Comparison of ENCODE assay signal across 29 cellular contexts in the genomic region with DNA sequence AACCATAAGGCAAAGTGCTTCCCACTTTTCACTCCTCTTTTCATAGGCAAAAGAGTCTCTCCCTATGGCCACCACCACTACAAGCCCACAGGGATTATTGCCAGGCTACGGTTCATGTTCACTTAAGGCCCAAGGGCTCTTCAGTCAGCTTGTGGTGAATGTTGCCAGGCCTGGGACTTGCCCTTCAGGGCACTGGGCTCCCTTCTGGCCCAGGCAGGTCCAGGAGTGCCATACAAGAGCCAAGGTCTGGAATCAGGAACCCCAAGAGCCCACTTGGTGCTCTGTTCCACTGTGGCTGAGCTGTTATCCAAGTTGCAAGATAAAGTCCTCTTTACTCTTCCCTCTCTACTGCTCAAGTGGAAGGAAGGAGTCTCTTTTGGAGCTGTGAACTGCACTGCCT.
"Had no signal": no experiment of that assay in that cellular context is flagged by ENCODE, and none has a peak within 500 bp of the region (broad histone marks: within the 10 kb centered on the region; RNA-seq: fewer than 3 reads in every experiment).

No MANE protein-coding gene starts in this region.

- H3K27me3 ChIP-seq: dorsolateral prefrontal cortex, esophagus squamous epithelium, gastrocnemius medialis, heart right ventricle, hepatocyte had no signal

- DNase-seq: cerebellar nuclear complex; dermis blood vessel endothelial cell; dorsolateral prefrontal cortex; effector CD4-positive, alpha-beta T cell; effector memory CD4-positive, alpha-beta T cell; erythroblast; esophagus squamous epithelium; foreskin fibroblast; foreskin melanocyte; gastrocnemius medialis; glutamatergic neuron; head of caudate nucleus; heart right ventricle; hypothalamus; immature natural killer cell; islet precursor cell; kidney; kidney glomerular epithelial cell; left colon; left ventricle myocardium superior; lower lobe of right lung; mesenchymal stem cell; mucosa of descending colon had no signal

- H2AFZ ChIP-seq: hepatocyte had no signal

- H3K36me3 ChIP-seq: gastrocnemius medialis had no signal

- H3K4me1 Mint-ChIP-seq: mesothelial cell of epicardium had no signal

- H3K27me3 Mint-ChIP-seq: central memory CD8-positive, alpha-beta T cell had no signal

- H3K4me3 ChIP-seq: coronary artery, dorsolateral prefrontal cortex, esophagus squamous epithelium, gastrocnemius medialis, heart right ventricle, hepatocyte, lower lobe of right lung, mucosa of descending colon had no signal

- ATAC-seq: esophagus mucosa, gastrocnemius medialis, heart right ventricle, left colon, left ventricle myocardium superior, mucosa of descending colon had no signal

- H3K4me1 ChIP-seq: esophagus squamous epithelium, gastrocnemius medialis, heart right ventricle, lower lobe of right lung had no signal

- H3K9me3 ChIP-seq: gastrocnemius medialis had no signal

- H3K79me2 ChIP-seq: hepatocyte had no signal

- H3K4me3 Mint-ChIP-seq: central memory CD8-positive, alpha-beta T cell; immature natural killer cell; mesothelial cell of epicardium had no signal

- H3K4me2 ChIP-seq: hepatocyte had no signal

- H3K9me3 Mint-ChIP-seq: central memory CD8-positive, alpha-beta T cell had no signal

- H3K27ac ChIP-seq: coronary artery, dorsolateral prefrontal cortex, epithelial cell of prostate, esophagus squamous epithelium, gastrocnemius medialis, heart right ventricle, hepatocyte, lower lobe of right lung had no signal

- H3K27ac Mint-ChIP-seq: immature natural killer cell, mesothelial cell of epicardium had no signal
